Comparison of ENCODE assay signal across 6 cellular contexts in genomic region chrX:13083755-13084326, GRCh38. TPM values are rescaled to one million over a fixed set of nuclear protein-coding genes. Genes with fewer than 3 reads are reported as not detected.
"Had no signal": no experiment of that assay in that cellular context is flagged by ENCODE, and none has a peak within 500 bp of the region (broad histone marks: within the 10 kb centered on the region; RNA-seq: fewer than 3 reads in every experiment).

No MANE protein-coding gene starts in this region.

RNA-seq across cellular contexts. Expression of gene FAM9C, which starts 39.4 kb away (rescaled TPM):
- total RNA-seq: activated CD8-positive, alpha-beta memory T cell treated with anti-CD3 and anti-CD28 coated beads for 36 hours; endodermal cell; kidney; right atrium auricular region; tibial nerve; vagina had no signal
